ENCODE assay signal across 2 cellular contexts in genomic region chr9:114176601-114177295, GRCh38.
TF ChIP-seq lines count a peak whose summit lies in the region.

No MANE protein-coding gene starts in this region.

TF ChIP-seq in HepG2, 621 proteins besides CTCF, POLR2A, EP300 and RAD21:
- TF ChIP-seq TOE1 (CRISPR knock-in tag; IDR thresholded peaks at IDR 0.05): no peak
- TF ChIP-seq MED8 (CRISPR knock-in tag; IDR thresholded peaks at IDR 0.05; ENCODE audit: insufficient replicate concordance): peak; percentile 20
- TF ChIP-seq ZNF546 (CRISPR knock-in tag; conservative IDR thresholded peaks at IDR 0.05): no peak
- TF ChIP-seq AGO2 (optimal IDR thresholded peaks at IDR 0.05; ENCODE audit: low read depth, low read length): peak; percentile 62
- no peak for TF ChIP-seq STAT6 (CRISPR knock-in tag; IDR thresholded peaks at IDR 0.05; ENCODE audit: borderline replicate concordance)
- no peak for TF ChIP-seq HNRNPK (IDR thresholded peaks at IDR 0.05; ENCODE audit: low read depth, low read length, poor library complexity, severe bottlenecking)
- TF ChIP-seq THRA (CRISPR knock-in tag; IDR thresholded peaks at IDR 0.05; ENCODE audit: borderline replicate concordance): no peak
- TF ChIP-seq SOX13 (IDR thresholded peaks at IDR 0.05): no peak
- TF ChIP-seq SOX13 (CRISPR knock-in tag; conservative IDR thresholded peaks at IDR 0.05 in 1 of 2, IDR thresholded peaks at IDR 0.05 in 1 of 2): no peak
- TF ChIP-seq ATF3 (CRISPR knock-in tag; IDR thresholded peaks at IDR 0.05): no peak

TF ChIP-seq in WTC11, 78 proteins besides CTCF, POLR2A, EP300 and RAD21:
- TF ChIP-seq ESRRA (CRISPR knock-in tag; IDR thresholded peaks at IDR 0.05; ENCODE audit: borderline replicate concordance): no peak
- no peak for TF ChIP-seq PRRX2 (CRISPR knock-in tag; IDR thresholded peaks at IDR 0.05)
- TF ChIP-seq ZNF396 (CRISPR knock-in tag; IDR thresholded peaks at IDR 0.05; ENCODE audit: borderline replicate concordance): no peak
- no peak for TF ChIP-seq JUN (CRISPR knock-in tag; IDR thresholded peaks at IDR 0.05)
- no peak for TF ChIP-seq ATF2 (CRISPR knock-in tag; IDR thresholded peaks at IDR 0.05; ENCODE audit: borderline replicate concordance, low read depth)
- TF ChIP-seq ZNF121 (CRISPR knock-in tag; IDR thresholded peaks at IDR 0.05): no peak
- no peak for TF ChIP-seq KAT7 (CRISPR knock-in tag; IDR thresholded peaks at IDR 0.05; ENCODE audit: borderline replicate concordance)
- TF ChIP-seq USF2 (CRISPR knock-in tag; IDR thresholded peaks at IDR 0.05): no peak
- no peak for TF ChIP-seq OVOL2 (CRISPR knock-in tag; IDR thresholded peaks at IDR 0.05; ENCODE audit: borderline replicate concordance)
- TF ChIP-seq TCF7 (CRISPR knock-in tag; IDR thresholded peaks at IDR 0.05; ENCODE audit: low read depth): no peak
- no peak for TF ChIP-seq ZNF317 (CRISPR knock-in tag; IDR thresholded peaks at IDR 0.05; ENCODE audit: borderline replicate concordance, low read depth)
- TF ChIP-seq ZBTB43 (CRISPR knock-in tag; IDR thresholded peaks at IDR 0.05): no peak
- no peak for TF ChIP-seq SMAD3 (CRISPR knock-in tag; IDR thresholded peaks at IDR 0.05; ENCODE audit: borderline replicate concordance)
